ENCODE assay signal across 23 cellular contexts in genomic region chr13:21341637-21342422, GRCh38.
A peak's percentile ranks its signal among the peaks of the same experiment; 100 is the strongest.
DNase-seq lines count a peak whose midpoint lies in the region; ATAC-seq and TF ChIP-seq lines count a peak whose summit lies in the region.
"Had no signal": no experiment of that assay in that cellular context is flagged by ENCODE, and none has a peak within 500 bp of the region (broad histone marks: within the 10 kb centered on the region; RNA-seq: fewer than 3 reads in every experiment).

No MANE protein-coding gene starts in this region.

- H3K9me3 ChIP-seq in HEK293 (ENCODE audit: control insufficient read depth, insufficient read depth, low read depth, low read length) = no peaks in the 10 kb centered on the region
- no peaks in the 10 kb centered on the region for H3K9me3 ChIP-seq in neuronal stem cell (replicated peaks in 1 of 2; ENCODE audit: control insufficient read depth in 2 of 2, insufficient read depth in 1 of 2, low read depth in 1 of 2, low read length in 2 of 2)

- no CpG with 5 or more reads among the region's 19 CpGs for WGBS in neuronal stem cell (ENCODE audit: extremely low coverage in 2 of 2, insufficient read length in 2 of 2, insufficient replicate concordance in 1 of 2), 2 donors

- H3K23ac ChIP-seq in neuronal stem cell (ENCODE audit: low read depth, low read length, poor library complexity) = no peak overlapping the region

- no peaks in the 10 kb centered on the region for H3K27me3 Mint-ChIP-seq in activated CD4-positive, alpha-beta memory T cell treated with anti-CD3 and anti-CD28 coated beads for 36 hours
- no peaks in the 10 kb centered on the region for H3K27me3 Mint-ChIP-seq in activated CD4-positive, alpha-beta memory T cell treated with anti-CD3 and anti-CD28 coated beads, Interleukin-2, amount 10 ng/mL, durations not matched to agents 7 days and 5 days
- no peaks in the 10 kb centered on the region for H3K27me3 Mint-ChIP-seq in central memory CD8-positive, alpha-beta T cell
- no peaks in the 10 kb centered on the region for H3K27me3 Mint-ChIP-seq in activated naive CD8-positive, alpha-beta T cell treated with anti-CD3 and anti-CD28 coated beads for 36 hours

- POLR2A ChIA-PET in activated CD4-positive, alpha-beta memory T cell treated with anti-CD3 and anti-CD28 coated beads for 36 hours (lab: Charles Lee) = no interaction called here
- POLR2A ChIA-PET in activated CD4-positive, alpha-beta memory T cell treated with anti-CD3 and anti-CD28 coated beads, Interleukin-2, amount 10 ng/mL, durations not matched to agents 7 days and 5 days (lab: Charles Lee) = interaction anchor here (1.2 to 2.5 kb wide), 2 partner anchors 11 to 14 kb away, joined by 3 to 11 read pairs; no protein-coding TSS in a partner anchor
- POLR2A ChIA-PET in HEK293 (lab: Yijun Ruan, JAX) = no interaction called here

- H2BK12ac ChIP-seq in neuronal stem cell (ENCODE audit: low read length) = no peak overlapping the region

- H3K36me3 Mint-ChIP-seq in activated CD4-positive, alpha-beta memory T cell treated with anti-CD3 and anti-CD28 coated beads for 36 hours = no peaks in the 10 kb centered on the region
- H3K36me3 Mint-ChIP-seq in activated CD4-positive, alpha-beta memory T cell treated with anti-CD3 and anti-CD28 coated beads, Interleukin-2, amount 10 ng/mL, durations not matched to agents 7 days and 5 days (ENCODE audit: low read depth) = no peaks in the 10 kb centered on the region
- peaks cover 5% of the 10 kb centered on the region for H3K36me3 Mint-ChIP-seq in central memory CD8-positive, alpha-beta T cell (ENCODE audit: insufficient read depth)
- no peaks in the 10 kb centered on the region for H3K36me3 Mint-ChIP-seq in activated naive CD8-positive, alpha-beta T cell treated with anti-CD3 and anti-CD28 coated beads for 36 hours

- peak overlapping the region; percentile 77 for H2BK15ac ChIP-seq in neuronal stem cell (ENCODE audit: low read length)

- H3K4me1 Mint-ChIP-seq in activated CD4-positive, alpha-beta memory T cell treated with anti-CD3 and anti-CD28 coated beads for 36 hours (ENCODE audit: low read depth) = peaks cover 21% of the 10 kb centered on the region
- peaks cover 31% of the 10 kb centered on the region for H3K4me1 Mint-ChIP-seq in activated CD4-positive, alpha-beta memory T cell treated with anti-CD3 and anti-CD28 coated beads, Interleukin-2, amount 10 ng/mL, durations not matched to agents 7 days and 5 days
- peaks cover 30% of the 10 kb centered on the region for H3K4me1 Mint-ChIP-seq in central memory CD8-positive, alpha-beta T cell
- peaks cover 24% of the 10 kb centered on the region for H3K4me1 Mint-ChIP-seq in activated naive CD8-positive, alpha-beta T cell treated with anti-CD3 and anti-CD28 coated beads for 36 hours

- no peaks in the 10 kb centered on the region for H3K79me1 ChIP-seq in neuronal stem cell (ENCODE audit: low read depth, low read length)

- intact Hi-C loops in activated CD4-positive, alpha-beta memory T cell treated with anti-CD3 and anti-CD28 coated beads for 36 hours (cut with micrococcal nuclease) = no loop called here

- TF ChIP-seq CTCF in HEK293 (tag by site-specific recombination; IDR thresholded peaks at IDR 0.05) = no peak

- H3K14ac ChIP-seq in neuronal stem cell (ENCODE audit: low read length) = no peak overlapping the region

- no peak overlapping the region for H2BK5ac ChIP-seq in neuronal stem cell (ENCODE audit: low read length)

- CTCF ChIA-PET in activated CD4-positive, alpha-beta memory T cell treated with anti-CD3 and anti-CD28 coated beads for 36 hours (lab: Charles Lee) = interaction anchor here (1.7 kb wide), 1 partner anchor 44 kb away, joined by 9 read pairs; no protein-coding TSS in a partner anchor
- CTCF ChIA-PET in activated CD4-positive, alpha-beta memory T cell treated with anti-CD3 and anti-CD28 coated beads, Interleukin-2, amount 10 ng/mL, durations not matched to agents 7 days and 5 days (lab: Charles Lee) = interaction anchor here (1.1 kb wide), 1 partner anchor 136 kb away, joined by 3 read pairs; no protein-coding TSS in a partner anchor
- CTCF ChIA-PET in HEK293 (lab: Yijun Ruan, JAX) = interaction anchor here (0.6 kb wide), 1 partner anchor 236 kb away, joined by 3 read pairs; no protein-coding TSS in a partner anchor

- H3K4me2 ChIP-seq in neuronal stem cell (ENCODE audit: insufficient read depth, low read length, poor library complexity, severe bottlenecking) = no peak overlapping the region
- H3K4me2 ChIP-seq: PC-9 had no signal

- no peaks in the 10 kb centered on the region for H3K9me3 Mint-ChIP-seq in activated CD4-positive, alpha-beta memory T cell treated with anti-CD3 and anti-CD28 coated beads for 36 hours
- H3K9me3 Mint-ChIP-seq in activated CD4-positive, alpha-beta memory T cell treated with anti-CD3 and anti-CD28 coated beads, Interleukin-2, amount 10 ng/mL, durations not matched to agents 7 days and 5 days = no peaks in the 10 kb centered on the region
- H3K9me3 Mint-ChIP-seq in central memory CD8-positive, alpha-beta T cell = no peaks in the 10 kb centered on the region
- no peaks in the 10 kb centered on the region for H3K9me3 Mint-ChIP-seq in activated naive CD8-positive, alpha-beta T cell treated with anti-CD3 and anti-CD28 coated beads for 36 hours

- H2AK5ac ChIP-seq in neuronal stem cell (ENCODE audit: low read depth, low read length) = peak overlapping the region; percentile 80

- H3K4me3 ChIP-seq in HEK293 (ENCODE audit: low read depth, low read length) (no peak overlapping the region), neuronal stem cell (ENCODE audit: low read length in 2 of 2) (no peak overlapping the region)
- H3K4me3 ChIP-seq: PC-9, SK-N-MC had no signal

- H3K27ac ChIP-seq in HEK293 (ENCODE audit: extremely low read depth, low read depth, low read length) (no peak overlapping the region), neuronal stem cell (replicated peaks; ENCODE audit: low read length) (no peak overlapping the region)
- H3K27ac ChIP-seq: PC-9, SK-N-MC had no signal

- H3K18ac ChIP-seq in neuronal stem cell (ENCODE audit: low read length) = peak overlapping the region; percentile 46

- no peak overlapping the region for H3K9ac ChIP-seq in neuronal stem cell (ENCODE audit: low read depth, low read length, poor library complexity)

- no peaks in the 10 kb centered on the region for H3K27me3 ChIP-seq in neuronal stem cell (ENCODE audit: control insufficient read depth in 3 of 3, insufficient read depth in 3 of 3, low read depth in 1 of 3, low read length in 3 of 3)

- H3K36me3 ChIP-seq in HEK293 (ENCODE audit: control insufficient read depth in 2 of 2, insufficient read depth in 1 of 2, low read length in 2 of 2) = no peaks in the 10 kb centered on the region
- H3K36me3 ChIP-seq in neuronal stem cell (replicated peaks in 1 of 2; ENCODE audit: control insufficient read depth in 2 of 2, insufficient read depth in 2 of 2, low read length in 2 of 2) = no peaks in the 10 kb centered on the region

- no peak overlapping the region for H4K8ac ChIP-seq in neuronal stem cell (ENCODE audit: low read depth, low read length)

- H3K4me1 ChIP-seq in HEK293 (ENCODE audit: control insufficient read depth, insufficient read depth, low read length) (no peaks in the 10 kb centered on the region), neuronal stem cell (ENCODE audit: control insufficient read depth in 2 of 2, insufficient read depth in 1 of 2, low read depth in 1 of 2, low read length in 2 of 2) (peaks cover 4 to 11% of the 10 kb centered on the region in 2 donors)

- no peak overlapping the region for H3K4me3 Mint-ChIP-seq in activated CD4-positive, alpha-beta memory T cell treated with anti-CD3 and anti-CD28 coated beads for 36 hours
- no peak overlapping the region for H3K4me3 Mint-ChIP-seq in activated CD4-positive, alpha-beta memory T cell treated with anti-CD3 and anti-CD28 coated beads, Interleukin-2, amount 10 ng/mL, durations not matched to agents 7 days and 5 days
- no peak overlapping the region for H3K4me3 Mint-ChIP-seq in central memory CD8-positive, alpha-beta T cell
- H3K4me3 Mint-ChIP-seq in activated naive CD8-positive, alpha-beta T cell treated with anti-CD3 and anti-CD28 coated beads for 36 hours = no peak overlapping the region

- H3K4ac ChIP-seq in neuronal stem cell (ENCODE audit: low read length) = no peak overlapping the region

- ATAC-seq in central memory CD8-positive, alpha-beta T cell (replicated peaks; ENCODE audit: extremely low read depth, poor library complexity, severe bottlenecking) = no peak
- ATAC-seq: HCT116 had no signal

- no peak overlapping the region for H4K91ac ChIP-seq in neuronal stem cell (ENCODE audit: low read depth, low read length, poor library complexity)

- DNase-seq in activated CD4-positive, alpha-beta memory T cell treated with anti-CD3 and anti-CD28 coated beads for 36 hours = peak; percentile 5
- no peak for DNase-seq in activated CD4-positive, alpha-beta memory T cell treated with anti-CD3 and anti-CD28 coated beads, Interleukin-2, amount 10 ng/mL, durations not matched to agents 7 days and 5 days
- DNase-seq in central memory CD8-positive, alpha-beta T cell (ENCODE audit: low spot score in 2 of 2) = no peak
- DNase-seq in neuronal stem cell (ENCODE audit: low spot score) (no peak), Kasumi-1 (lab: John Stamatoyannopoulos, UW) (no peak)
- DNase-seq in stimulated activated CD4-positive, alpha-beta T cell treated with anti-CD3 and anti-CD28 coated beads, Interleukin-15, amount 100 ng/mL, for 24 hours = no peak
- DNase-seq in activated naive CD8-positive, alpha-beta T cell treated with anti-CD3 and anti-CD28 coated beads for 36 hours = no peak
- DNase-seq: 8988T, GOT3, MM.1S, NCI-H1048, NCI-H1417 treated with DMSO at 0.1 percent for 48 hours, NCI-H187 treated with DMSO at 0.1 percent for 48 hours, NCI-H2107, NCI-H510A treated with DMSO at 0.1 percent for 48 hours, NCI-H748 treated with DMSO at 0.1 percent for 48 hours, PC-9, RPMI8226, SHP77 treated with DMSO at 0.1 percent for 48 hours, SW 1271 had no signal

- H2BK120ac ChIP-seq in neuronal stem cell (ENCODE audit: low read depth, low read length) = no peak overlapping the region

- no peak overlapping the region for H3K27ac Mint-ChIP-seq in activated CD4-positive, alpha-beta memory T cell treated with anti-CD3 and anti-CD28 coated beads for 36 hours
- H3K27ac Mint-ChIP-seq in activated CD4-positive, alpha-beta memory T cell treated with anti-CD3 and anti-CD28 coated beads, Interleukin-2, amount 10 ng/mL, durations not matched to agents 7 days and 5 days = no peak overlapping the region
- peak overlapping the region; percentile 25 for H3K27ac Mint-ChIP-seq in central memory CD8-positive, alpha-beta T cell (ENCODE audit: low read depth)
- no peak overlapping the region for H3K27ac Mint-ChIP-seq in activated naive CD8-positive, alpha-beta T cell treated with anti-CD3 and anti-CD28 coated beads for 36 hours

- H2AFZ ChIP-seq in neuronal stem cell (ENCODE audit: low read length) = no peak overlapping the region
- H2AFZ ChIP-seq: PC-9 had no signal

TF ChIP-seq in HEK293, 187 proteins besides CTCF, POLR2A, EP300 and RAD21:
- TF ChIP-seq YY2 (tag by site-specific recombination; IDR thresholded peaks at IDR 0.05) = no peak
- no peak for TF ChIP-seq ZNF140 (tag by site-specific recombination; IDR thresholded peaks at IDR 0.05)
- no peak for TF ChIP-seq SCRT2 (tag by site-specific recombination; IDR thresholded peaks at IDR 0.05)
- peak; percentile 46; the same call in 1 of the 2 replicates for TF ChIP-seq ZIC2 (tag by site-specific recombination; IDR thresholded peaks at IDR 0.05)
